Comparison of ENCODE assay signal across 1 cellular context in the genomic region with DNA sequence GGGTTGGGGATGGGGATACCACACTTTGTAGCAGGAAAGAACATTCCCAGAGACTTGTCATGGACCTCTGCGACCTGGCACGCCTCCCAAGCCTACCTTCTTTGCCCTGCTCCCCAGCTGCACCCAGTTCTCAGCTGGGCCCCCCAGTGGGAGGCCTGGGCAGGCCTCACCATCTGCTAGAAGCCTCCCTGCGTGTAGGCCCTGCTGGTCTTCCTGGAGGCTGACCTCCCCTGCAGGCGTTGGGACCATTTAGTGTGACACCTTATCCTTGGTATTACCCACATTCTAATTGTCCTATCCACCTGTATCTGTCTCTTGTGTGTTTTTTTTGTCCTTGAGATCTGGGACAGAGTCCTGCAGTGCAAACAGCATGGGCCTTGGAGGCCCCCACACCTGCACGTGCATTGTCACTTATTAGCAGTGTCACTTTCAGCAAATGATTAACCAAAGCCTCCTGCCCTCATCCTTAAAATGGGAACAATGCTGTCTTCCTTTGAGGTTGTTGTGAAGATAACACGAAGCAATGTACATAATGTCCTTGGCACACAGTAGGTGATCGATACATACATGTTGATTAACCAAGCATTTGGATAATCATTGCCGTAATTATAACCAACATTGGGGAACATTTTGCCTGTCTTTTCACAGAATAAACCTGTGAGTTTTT.
A peak's percentile ranks its signal among the peaks of the same experiment; 100 is the strongest.
TF ChIP-seq lines count a peak whose summit lies in the region.

No MANE protein-coding gene starts in this region.

TF ChIP-seq in HepG2, 621 proteins besides CTCF, POLR2A, EP300 and RAD21 (continued from another document and continues in another):
- TF ChIP-seq, protein P1, sequence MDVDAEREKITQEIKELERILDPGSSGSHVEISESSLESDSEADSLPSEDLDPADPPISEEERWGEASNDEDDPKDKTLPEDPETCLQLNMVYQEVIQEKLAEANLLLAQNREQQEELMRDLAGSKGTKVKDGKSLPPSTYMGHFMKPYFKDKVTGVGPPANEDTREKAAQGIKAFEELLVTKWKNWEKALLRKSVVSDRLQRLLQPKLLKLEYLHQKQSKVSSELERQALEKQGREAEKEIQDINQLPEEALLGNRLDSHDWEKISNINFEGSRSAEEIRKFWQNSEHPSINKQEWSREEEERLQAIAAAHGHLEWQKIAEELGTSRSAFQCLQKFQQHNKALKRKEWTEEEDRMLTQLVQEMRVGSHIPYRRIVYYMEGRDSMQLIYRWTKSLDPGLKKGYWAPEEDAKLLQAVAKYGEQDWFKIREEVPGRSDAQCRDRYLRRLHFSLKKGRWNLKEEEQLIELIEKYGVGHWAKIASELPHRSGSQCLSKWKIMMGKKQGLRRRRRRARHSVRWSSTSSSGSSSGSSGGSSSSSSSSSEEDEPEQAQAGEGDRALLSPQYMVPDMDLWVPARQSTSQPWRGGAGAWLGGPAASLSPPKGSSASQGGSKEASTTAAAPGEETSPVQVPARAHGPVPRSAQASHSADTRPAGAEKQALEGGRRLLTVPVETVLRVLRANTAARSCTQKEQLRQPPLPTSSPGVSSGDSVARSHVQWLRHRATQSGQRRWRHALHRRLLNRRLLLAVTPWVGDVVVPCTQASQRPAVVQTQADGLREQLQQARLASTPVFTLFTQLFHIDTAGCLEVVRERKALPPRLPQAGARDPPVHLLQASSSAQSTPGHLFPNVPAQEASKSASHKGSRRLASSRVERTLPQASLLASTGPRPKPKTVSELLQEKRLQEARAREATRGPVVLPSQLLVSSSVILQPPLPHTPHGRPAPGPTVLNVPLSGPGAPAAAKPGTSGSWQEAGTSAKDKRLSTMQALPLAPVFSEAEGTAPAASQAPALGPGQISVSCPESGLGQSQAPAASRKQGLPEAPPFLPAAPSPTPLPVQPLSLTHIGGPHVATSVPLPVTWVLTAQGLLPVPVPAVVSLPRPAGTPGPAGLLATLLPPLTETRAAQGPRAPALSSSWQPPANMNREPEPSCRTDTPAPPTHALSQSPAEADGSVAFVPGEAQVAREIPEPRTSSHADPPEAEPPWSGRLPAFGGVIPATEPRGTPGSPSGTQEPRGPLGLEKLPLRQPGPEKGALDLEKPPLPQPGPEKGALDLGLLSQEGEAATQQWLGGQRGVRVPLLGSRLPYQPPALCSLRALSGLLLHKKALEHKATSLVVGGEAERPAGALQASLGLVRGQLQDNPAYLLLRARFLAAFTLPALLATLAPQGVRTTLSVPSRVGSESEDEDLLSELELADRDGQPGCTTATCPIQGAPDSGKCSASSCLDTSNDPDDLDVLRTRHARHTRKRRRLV (CRISPR knock-in tag; IDR thresholded peaks at IDR 0.05), result 0 out of 2 replicates have a peak, but pooled peaks have one; percentile 49
- TF ChIP-seq, protein P2, sequence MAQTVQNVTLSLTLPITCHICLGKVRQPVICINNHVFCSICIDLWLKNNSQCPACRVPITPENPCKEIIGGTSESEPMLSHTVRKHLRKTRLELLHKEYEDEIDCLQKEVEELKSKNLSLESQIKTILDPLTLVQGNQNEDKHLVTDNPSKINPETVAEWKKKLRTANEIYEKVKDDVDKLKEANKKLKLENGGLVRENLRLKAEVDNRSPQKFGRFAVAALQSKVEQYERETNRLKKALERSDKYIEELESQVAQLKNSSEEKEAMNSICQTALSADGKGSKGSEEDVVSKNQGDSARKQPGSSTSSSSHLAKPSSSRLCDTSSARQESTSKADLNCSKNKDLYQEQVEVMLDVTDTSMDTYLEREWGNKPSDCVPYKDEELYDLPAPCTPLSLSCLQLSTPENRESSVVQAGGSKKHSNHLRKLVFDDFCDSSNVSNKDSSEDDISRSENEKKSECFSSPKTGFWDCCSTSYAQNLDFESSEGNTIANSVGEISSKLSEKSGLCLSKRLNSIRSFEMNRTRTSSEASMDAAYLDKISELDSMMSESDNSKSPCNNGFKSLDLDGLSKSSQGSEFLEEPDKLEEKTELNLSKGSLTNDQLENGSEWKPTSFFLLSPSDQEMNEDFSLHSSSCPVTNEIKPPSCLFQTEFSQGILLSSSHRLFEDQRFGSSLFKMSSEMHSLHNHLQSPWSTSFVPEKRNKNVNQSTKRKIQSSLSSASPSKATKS (CRISPR knock-in tag; IDR thresholded peaks at IDR 0.05), result no peak
- no peak for TF ChIP-seq PAF1 (CRISPR knock-in tag; IDR thresholded peaks at IDR 0.05)
- TF ChIP-seq ZFP37 (CRISPR knock-in tag; IDR thresholded peaks at IDR 0.05; ENCODE audit: borderline replicate concordance), result no peak; the same call in 1 of the 2 replicates
- TF ChIP-seq, protein P3, sequence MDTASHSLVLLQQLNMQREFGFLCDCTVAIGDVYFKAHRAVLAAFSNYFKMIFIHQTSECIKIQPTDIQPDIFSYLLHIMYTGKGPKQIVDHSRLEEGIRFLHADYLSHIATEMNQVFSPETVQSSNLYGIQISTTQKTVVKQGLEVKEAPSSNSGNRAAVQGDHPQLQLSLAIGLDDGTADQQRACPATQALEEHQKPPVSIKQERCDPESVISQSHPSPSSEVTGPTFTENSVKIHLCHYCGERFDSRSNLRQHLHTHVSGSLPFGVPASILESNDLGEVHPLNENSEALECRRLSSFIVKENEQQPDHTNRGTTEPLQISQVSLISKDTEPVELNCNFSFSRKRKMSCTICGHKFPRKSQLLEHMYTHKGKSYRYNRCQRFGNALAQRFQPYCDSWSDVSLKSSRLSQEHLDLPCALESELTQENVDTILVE (CRISPR knock-in tag; IDR thresholded peaks at IDR 0.05), result peak; percentile 48; the same call in 1 of the 2 replicates
- TF ChIP-seq TAF1 (CRISPR knock-in tag; IDR thresholded peaks at IDR 0.05), result no peak
- TF ChIP-seq, protein P4, sequence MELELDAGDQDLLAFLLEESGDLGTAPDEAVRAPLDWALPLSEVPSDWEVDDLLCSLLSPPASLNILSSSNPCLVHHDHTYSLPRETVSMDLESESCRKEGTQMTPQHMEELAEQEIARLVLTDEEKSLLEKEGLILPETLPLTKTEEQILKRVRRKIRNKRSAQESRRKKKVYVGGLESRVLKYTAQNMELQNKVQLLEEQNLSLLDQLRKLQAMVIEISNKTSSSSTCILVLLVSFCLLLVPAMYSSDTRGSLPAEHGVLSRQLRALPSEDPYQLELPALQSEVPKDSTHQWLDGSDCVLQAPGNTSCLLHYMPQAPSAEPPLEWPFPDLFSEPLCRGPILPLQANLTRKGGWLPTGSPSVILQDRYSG (CRISPR knock-in tag; IDR thresholded peaks at IDR 0.05), result no peak
- peak; percentile 99 for TF ChIP-seq BHLHE40 (IDR thresholded peaks at IDR 0.05; ENCODE audit: low read length)
- TF ChIP-seq RBFOX2 (IDR thresholded peaks at IDR 0.05; ENCODE audit: low read depth, low read length), result no peak
- peak; percentile 86 for TF ChIP-seq MED1 (CRISPR knock-in tag; IDR thresholded peaks at IDR 0.05)
- TF ChIP-seq ZNF563 (CRISPR knock-in tag; IDR thresholded peaks at IDR 0.05), result no peak
- TF ChIP-seq, protein P5, sequence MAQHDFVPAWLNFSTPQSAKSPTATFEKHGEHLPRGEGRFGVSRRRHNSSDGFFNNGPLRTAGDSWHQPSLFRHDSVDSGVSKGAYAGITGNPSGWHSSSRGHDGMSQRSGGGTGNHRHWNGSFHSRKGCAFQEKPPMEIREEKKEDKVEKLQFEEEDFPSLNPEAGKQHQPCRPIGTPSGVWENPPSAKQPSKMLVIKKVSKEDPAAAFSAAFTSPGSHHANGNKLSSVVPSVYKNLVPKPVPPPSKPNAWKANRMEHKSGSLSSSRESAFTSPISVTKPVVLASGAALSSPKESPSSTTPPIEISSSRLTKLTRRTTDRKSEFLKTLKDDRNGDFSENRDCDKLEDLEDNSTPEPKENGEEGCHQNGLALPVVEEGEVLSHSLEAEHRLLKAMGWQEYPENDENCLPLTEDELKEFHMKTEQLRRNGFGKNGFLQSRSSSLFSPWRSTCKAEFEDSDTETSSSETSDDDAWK (CRISPR knock-in tag; IDR thresholded peaks at IDR 0.05), result no peak
- no peak for TF ChIP-seq ATM (IDR thresholded peaks at IDR 0.05; ENCODE audit: borderline replicate concordance)
- no peak for TF ChIP-seq ZNF816 (CRISPR knock-in tag; IDR thresholded peaks at IDR 0.05; ENCODE audit: borderline replicate concordance)
- 0 out of 2 replicates have a peak, but pooled peaks have one; percentile 45 for TF ChIP-seq ARHGAP35 (CRISPR knock-in tag; IDR thresholded peaks at IDR 0.05; ENCODE audit: borderline replicate concordance)
- peak; percentile 35; the same call in 1 of the 2 replicates for TF ChIP-seq ZSCAN22 (CRISPR knock-in tag; IDR thresholded peaks at IDR 0.05)
- TF ChIP-seq ZKSCAN5 (CRISPR knock-in tag; IDR thresholded peaks at IDR 0.05), result no peak
- TF ChIP-seq, protein P6, sequence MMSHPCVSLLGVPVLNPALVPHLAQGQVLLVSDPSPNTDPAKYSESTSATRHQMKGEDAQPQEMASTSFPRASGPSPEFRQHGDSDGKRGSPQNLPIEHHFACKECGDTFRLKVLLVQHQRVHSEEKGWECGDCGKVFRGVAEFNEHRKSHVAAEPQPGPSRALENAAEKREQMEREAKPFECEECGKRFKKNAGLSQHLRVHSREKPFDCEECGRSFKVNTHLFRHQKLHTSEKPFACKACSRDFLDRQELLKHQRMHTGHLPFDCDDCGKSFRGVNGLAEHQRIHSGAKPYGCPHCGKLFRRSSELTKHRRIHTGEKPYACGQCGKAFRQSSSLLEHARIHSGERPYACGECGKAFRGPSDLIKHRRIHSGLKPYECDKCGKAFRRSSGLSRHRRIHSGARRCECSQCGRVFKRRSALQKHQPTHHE (CRISPR knock-in tag; IDR thresholded peaks at IDR 0.05; ENCODE audit: borderline replicate concordance), result no peak
- TF ChIP-seq KMT2B (CRISPR knock-in tag; IDR thresholded peaks at IDR 0.05), result no peak
- TF ChIP-seq ARNT (IDR thresholded peaks at IDR 0.05), result no peak
- peak; percentile 95 for TF ChIP-seq FOXJ3 (CRISPR knock-in tag; IDR thresholded peaks at IDR 0.05; ENCODE audit: borderline replicate concordance)
- no peak for TF ChIP-seq SRSF4 (IDR thresholded peaks at IDR 0.05; ENCODE audit: low read depth, low read length, poor library complexity, severe bottlenecking)
- TF ChIP-seq HDAC6 (IDR thresholded peaks at IDR 0.05; ENCODE audit: low read depth, low read length), result no peak
- peak; percentile 94 for TF ChIP-seq GATAD2A (CRISPR knock-in tag; IDR thresholded peaks at IDR 0.05)
- TF ChIP-seq FOXK2 (IDR thresholded peaks at IDR 0.05), result no peak
- no peak for TF ChIP-seq YEATS2 (CRISPR knock-in tag; IDR thresholded peaks at IDR 0.05; ENCODE audit: borderline replicate concordance)
- no peak for TF ChIP-seq ZNF20 (CRISPR knock-in tag; IDR thresholded peaks at IDR 0.05)
- TF ChIP-seq ZSCAN21 (CRISPR knock-in tag; IDR thresholded peaks at IDR 0.05; ENCODE audit: borderline replicate concordance), result peak; percentile 62; the same call in 1 of the 2 replicates
- peak; percentile 26; the same call in 1 of the 2 replicates for TF ChIP-seq JUN (CRISPR knock-in tag; IDR thresholded peaks at IDR 0.05)
- TF ChIP-seq NFATC3 (CRISPR knock-in tag; IDR thresholded peaks at IDR 0.05), result no peak
- no peak for TF ChIP-seq ISX (CRISPR knock-in tag; conservative IDR thresholded peaks at IDR 0.05)
- peak; percentile 96 for TF ChIP-seq TARDBP (CRISPR knock-in tag; IDR thresholded peaks at IDR 0.05)
- TF ChIP-seq PAX8 (CRISPR knock-in tag; IDR thresholded peaks at IDR 0.05; ENCODE audit: borderline replicate concordance), result no peak
- TF ChIP-seq, protein P7, sequence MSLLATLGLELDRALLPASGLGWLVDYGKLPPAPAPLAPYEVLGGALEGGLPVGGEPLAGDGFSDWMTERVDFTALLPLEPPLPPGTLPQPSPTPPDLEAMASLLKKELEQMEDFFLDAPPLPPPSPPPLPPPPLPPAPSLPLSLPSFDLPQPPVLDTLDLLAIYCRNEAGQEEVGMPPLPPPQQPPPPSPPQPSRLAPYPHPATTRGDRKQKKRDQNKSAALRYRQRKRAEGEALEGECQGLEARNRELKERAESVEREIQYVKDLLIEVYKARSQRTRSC (CRISPR knock-in tag; IDR thresholded peaks at IDR 0.05; ENCODE audit: low read depth), result no peak
- TF ChIP-seq, protein P8, sequence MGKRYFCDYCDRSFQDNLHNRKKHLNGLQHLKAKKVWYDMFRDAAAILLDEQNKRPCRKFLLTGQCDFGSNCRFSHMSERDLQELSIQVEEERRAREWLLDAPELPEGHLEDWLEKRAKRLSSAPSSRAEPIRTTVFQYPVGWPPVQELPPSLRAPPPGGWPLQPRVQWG (CRISPR knock-in tag; IDR thresholded peaks at IDR 0.05; ENCODE audit: borderline replicate concordance, low read depth), result no peak
- TF ChIP-seq, protein P9, sequence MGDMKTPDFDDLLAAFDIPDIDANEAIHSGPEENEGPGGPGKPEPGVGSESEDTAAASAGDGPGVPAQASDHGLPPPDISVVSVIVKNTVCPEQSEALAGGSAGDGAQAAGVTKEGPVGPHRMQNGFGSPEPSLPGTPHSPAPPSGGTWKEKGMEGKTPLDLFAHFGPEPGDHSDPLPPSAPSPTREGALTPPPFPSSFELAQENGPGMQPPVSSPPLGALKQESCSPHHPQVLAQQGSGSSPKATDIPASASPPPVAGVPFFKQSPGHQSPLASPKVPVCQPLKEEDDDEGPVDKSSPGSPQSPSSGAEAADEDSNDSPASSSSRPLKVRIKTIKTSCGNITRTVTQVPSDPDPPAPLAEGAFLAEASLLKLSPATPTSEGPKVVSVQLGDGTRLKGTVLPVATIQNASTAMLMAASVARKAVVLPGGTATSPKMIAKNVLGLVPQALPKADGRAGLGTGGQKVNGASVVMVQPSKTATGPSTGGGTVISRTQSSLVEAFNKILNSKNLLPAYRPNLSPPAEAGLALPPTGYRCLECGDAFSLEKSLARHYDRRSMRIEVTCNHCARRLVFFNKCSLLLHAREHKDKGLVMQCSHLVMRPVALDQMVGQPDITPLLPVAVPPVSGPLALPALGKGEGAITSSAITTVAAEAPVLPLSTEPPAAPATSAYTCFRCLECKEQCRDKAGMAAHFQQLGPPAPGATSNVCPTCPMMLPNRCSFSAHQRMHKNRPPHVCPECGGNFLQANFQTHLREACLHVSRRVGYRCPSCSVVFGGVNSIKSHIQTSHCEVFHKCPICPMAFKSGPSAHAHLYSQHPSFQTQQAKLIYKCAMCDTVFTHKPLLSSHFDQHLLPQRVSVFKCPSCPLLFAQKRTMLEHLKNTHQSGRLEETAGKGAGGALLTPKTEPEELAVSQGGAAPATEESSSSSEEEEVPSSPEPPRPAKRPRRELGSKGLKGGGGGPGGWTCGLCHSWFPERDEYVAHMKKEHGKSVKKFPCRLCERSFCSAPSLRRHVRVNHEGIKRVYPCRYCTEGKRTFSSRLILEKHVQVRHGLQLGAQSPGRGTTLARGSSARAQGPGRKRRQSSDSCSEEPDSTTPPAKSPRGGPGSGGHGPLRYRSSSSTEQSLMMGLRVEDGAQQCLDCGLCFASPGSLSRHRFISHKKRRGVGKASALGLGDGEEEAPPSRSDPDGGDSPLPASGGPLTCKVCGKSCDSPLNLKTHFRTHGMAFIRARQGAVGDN (CRISPR knock-in tag; IDR thresholded peaks at IDR 0.05), result peak; percentile 59
- no peak for TF ChIP-seq CHD4 (IDR thresholded peaks at IDR 0.05; ENCODE audit: borderline replicate concordance, low read length)
- TF ChIP-seq NFE2 (CRISPR knock-in tag; IDR thresholded peaks at IDR 0.05), result 0 out of 2 replicates have a peak, but pooled peaks have one; percentile 15
- no peak for TF ChIP-seq TP53 (CRISPR knock-in tag; conservative IDR thresholded peaks at IDR 0.05)
- no peak for TF ChIP-seq FOXM1 (CRISPR knock-in tag; IDR thresholded peaks at IDR 0.05)
- TF ChIP-seq SOX6 (IDR thresholded peaks at IDR 0.05), result no peak
- peak; percentile 99 for TF ChIP-seq SOX6 (CRISPR knock-in tag; IDR thresholded peaks at IDR 0.05)
- no peak for TF ChIP-seq ZNF549 (CRISPR knock-in tag; IDR thresholded peaks at IDR 0.05)
- TF ChIP-seq, protein P10, sequence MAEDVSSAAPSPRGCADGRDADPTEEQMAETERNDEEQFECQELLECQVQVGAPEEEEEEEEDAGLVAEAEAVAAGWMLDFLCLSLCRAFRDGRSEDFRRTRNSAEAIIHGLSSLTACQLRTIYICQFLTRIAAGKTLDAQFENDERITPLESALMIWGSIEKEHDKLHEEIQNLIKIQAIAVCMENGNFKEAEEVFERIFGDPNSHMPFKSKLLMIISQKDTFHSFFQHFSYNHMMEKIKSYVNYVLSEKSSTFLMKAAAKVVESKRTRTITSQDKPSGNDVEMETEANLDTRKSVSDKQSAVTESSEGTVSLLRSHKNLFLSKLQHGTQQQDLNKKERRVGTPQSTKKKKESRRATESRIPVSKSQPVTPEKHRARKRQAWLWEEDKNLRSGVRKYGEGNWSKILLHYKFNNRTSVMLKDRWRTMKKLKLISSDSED (CRISPR knock-in tag; IDR thresholded peaks at IDR 0.05), result no peak
